2 cellular contexts compared by ENCODE assay signal in the genomic region with DNA sequence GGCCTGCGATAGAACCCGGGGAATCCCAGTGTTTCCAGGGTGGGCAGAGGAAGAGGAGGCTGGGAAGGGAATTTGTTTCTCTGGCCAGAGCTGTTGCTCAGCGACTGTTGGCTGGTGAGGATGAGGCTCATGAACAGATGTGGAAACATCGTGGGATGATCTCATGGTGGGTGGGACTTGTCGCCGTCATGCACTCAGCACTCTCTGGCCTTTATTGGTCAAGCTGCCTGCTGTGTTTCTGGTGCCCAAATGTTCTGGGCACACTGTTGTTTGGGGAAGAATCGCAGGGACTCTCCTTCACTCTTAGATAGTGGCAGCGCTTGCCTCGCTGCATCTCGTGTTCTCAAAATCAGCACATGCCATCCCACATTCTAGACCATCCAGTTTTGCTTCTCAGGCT.
TF ChIP-seq lines count a peak whose summit lies in the region.

No MANE protein-coding gene starts in this region.

TF ChIP-seq in A549, 52 proteins besides CTCF, POLR2A, EP300 and RAD21 (continued from another document):
- TF ChIP-seq, protein P1, sequence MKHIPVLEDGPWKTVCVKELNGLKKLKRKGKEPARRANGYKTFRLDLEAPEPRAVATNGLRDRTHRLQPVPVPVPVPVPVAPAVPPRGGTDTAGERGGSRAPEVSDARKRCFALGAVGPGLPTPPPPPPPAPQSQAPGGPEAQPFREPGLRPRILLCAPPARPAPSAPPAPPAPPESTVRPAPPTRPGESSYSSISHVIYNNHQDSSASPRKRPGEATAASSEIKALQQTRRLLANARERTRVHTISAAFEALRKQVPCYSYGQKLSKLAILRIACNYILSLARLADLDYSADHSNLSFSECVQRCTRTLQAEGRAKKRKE (CRISPR knock-in tag; IDR thresholded peaks at IDR 0.05; ENCODE audit: low read depth), result no peak
- no peak for TF ChIP-seq MAZ (IDR thresholded peaks at IDR 0.05; ENCODE audit: borderline replicate concordance, low read depth, low read length)
- TF ChIP-seq, protein P2, sequence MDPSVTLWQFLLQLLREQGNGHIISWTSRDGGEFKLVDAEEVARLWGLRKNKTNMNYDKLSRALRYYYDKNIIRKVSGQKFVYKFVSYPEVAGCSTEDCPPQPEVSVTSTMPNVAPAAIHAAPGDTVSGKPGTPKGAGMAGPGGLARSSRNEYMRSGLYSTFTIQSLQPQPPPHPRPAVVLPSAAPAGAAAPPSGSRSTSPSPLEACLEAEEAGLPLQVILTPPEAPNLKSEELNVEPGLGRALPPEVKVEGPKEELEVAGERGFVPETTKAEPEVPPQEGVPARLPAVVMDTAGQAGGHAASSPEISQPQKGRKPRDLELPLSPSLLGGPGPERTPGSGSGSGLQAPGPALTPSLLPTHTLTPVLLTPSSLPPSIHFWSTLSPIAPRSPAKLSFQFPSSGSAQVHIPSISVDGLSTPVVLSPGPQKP (IDR thresholded peaks at IDR 0.05; ENCODE audit: low read depth, low read length), result no peak
- no peak for TF ChIP-seq SREBF2 (IDR thresholded peaks at IDR 0.05)
- no peak for TF ChIP-seq HOXB13 (CRISPR knock-in tag; IDR thresholded peaks at IDR 0.05; ENCODE audit: low read depth)
- no peak for TF ChIP-seq JUN (IDR thresholded peaks at IDR 0.05)

TF ChIP-seq in H1, 55 proteins besides CTCF, POLR2A, EP300 and RAD21 (continued from another document):
- TF ChIP-seq USF2 (IDR thresholded peaks at IDR 0.05; ENCODE audit: low read length), result no peak
- TF ChIP-seq RNF2 (IDR thresholded peaks at IDR 0.05; ENCODE audit: borderline replicate concordance, low read depth, low read length, missing control alignments, poor library complexity, severe bottlenecking), result no peak
- TF ChIP-seq KDM4A (IDR thresholded peaks at IDR 0.05; ENCODE audit: low read depth, low read length, severe bottlenecking), result no peak
